ENCODE assay signal across 8 cellular contexts in genomic region chr9:127770905-127771569, GRCh38. TPM values are rescaled to one million over a fixed set of nuclear protein-coding genes. Genes with fewer than 3 reads are reported as not detected.
DNase-seq lines count a peak whose midpoint lies in the region; ATAC-seq and TF ChIP-seq lines count a peak whose summit lies in the region.

No MANE protein-coding gene starts in this region.

- no peak overlapping the region for H2AFZ ChIP-seq in OCI-LY7 (ENCODE audit: low read length)

- H3K9me2 ChIP-seq in OCI-LY7 (ENCODE audit: insufficient read depth, low read length) = no peaks in the 10 kb centered on the region

- H3K4me3 ChIP-seq in OCI-LY7 (ENCODE audit: low read depth, low read length, poor library complexity, severe bottlenecking) = peak overlapping the region; percentile 69
- peak overlapping the region; percentile 44 to 67 for H3K4me3 ChIP-seq in mucosa of rectum (ENCODE audit: low read length in 2 of 2)

- H3K27ac ChIP-seq in OCI-LY7 (ENCODE audit: low read depth, low read length, poor library complexity, severe bottlenecking) (peak overlapping the region; percentile 30), mucosa of rectum (ENCODE audit: low read depth in 2 of 2, low read length in 2 of 2) (peak overlapping the region; percentile 30 to 68)

- no peak for TF ChIP-seq CTCF in OCI-LY7 (conservative IDR thresholded peaks at IDR 0.05; ENCODE audit: low read length)

- peaks cover 0 to 3% of the 10 kb centered on the region in 2 donors for H3K27me3 ChIP-seq in mucosa of rectum (ENCODE audit: control insufficient read depth in 2 of 2, insufficient read depth in 2 of 2, low read length in 2 of 2)

- H3K9me3 ChIP-seq in OCI-LY7 (ENCODE audit: low read length) (no peaks in the 10 kb centered on the region), mucosa of rectum (ENCODE audit: control insufficient read depth in 2 of 2, low read length in 2 of 2) (no peaks in the 10 kb centered on the region)

- H3K79me2 ChIP-seq in OCI-LY7 (ENCODE audit: insufficient read depth, low read depth, low read length) = peaks cover 32% of the 10 kb centered on the region

- 0 out of 2 replicates have a peak, but pooled peaks cover 6% of the 10 kb centered on the region for H4K20me1 ChIP-seq in OCI-LY7 (ENCODE audit: insufficient read depth, low read length)

- POLR2A ChIA-PET in OCI-LY7 (lab: Charles Lee) = interaction anchor here (0.7 to 1.2 kb wide), 7 partner anchors 8 to 34 kb away, joined by 3 to 5 read pairs (median 3); no protein-coding TSS in a partner anchor

- peak overlapping the region in 1 of 2 donors; percentile 49 for H3K9ac ChIP-seq in mucosa of rectum (ENCODE audit: low read depth in 1 of 2, low read length in 2 of 2)

- peaks cover 73% of the 10 kb centered on the region for H3K4me1 ChIP-seq in OCI-LY7 (ENCODE audit: insufficient read depth, low read length, poor library complexity, severe bottlenecking)
- peaks cover 12 to 17% of the 10 kb centered on the region in 2 donors for H3K4me1 ChIP-seq in mucosa of rectum (ENCODE audit: control insufficient read depth in 2 of 2, insufficient read depth in 2 of 2, low read length in 2 of 2)

- CTCF ChIA-PET in OCI-LY7 (lab: Charles Lee; ENCODE audit: unreplicated experiment) = interaction anchor here (1.0 to 1.8 kb wide), 2 partner anchors 13 to 54 kb away, joined by 4 to 8 read pairs; no protein-coding TSS in a partner anchor

- no peak for TF ChIP-seq POLR2A in erythroblast (IDR thresholded peaks at IDR 0.05; ENCODE audit: low read length)

- peak overlapping the region; percentile 98 for H3K4me2 ChIP-seq in OCI-LY7 (ENCODE audit: low read length)

- intact Hi-C loops in OCI-LY7 (cut with micrococcal nuclease; ENCODE audit: unreplicated experiment) = no loop called here

- ATAC-seq in GM21528 (IDR thresholded peaks at IDR 0.05; ENCODE audit: low FRiP score, unreplicated experiment) = peak; percentile 85

- peaks cover 63% of the 10 kb centered on the region for H3K36me3 ChIP-seq in OCI-LY7 (ENCODE audit: insufficient read depth, low read length)
- no peaks in the 10 kb centered on the region for H3K36me3 ChIP-seq in mucosa of rectum (ENCODE audit: control insufficient read depth in 2 of 2, insufficient read depth in 2 of 2, low read length in 2 of 2)

- no TSS peak for BruUV-seq in OCI-LY7 (replicated peaks; lab: Mats Ljungman, UMichigan)

- DNase-seq in DMS 273 (lab: John Stamatoyannopoulos, UW; ENCODE audit: unreplicated experiment) = peak; percentile 98
- peak; percentile 92 for DNase-seq in HuH-7.5 (ENCODE audit: low spot score)
- peak; percentile 97 for DNase-seq in OCI-LY7 (ENCODE audit: low spot score)
- DNase-seq in activated T-cell treated with anti-CD3 and anti-CD28 coated beads, Interleukin-2, amount 50 U/mL, for 1 hour = peak; percentile 93
- DNase-seq in erythroblast (lab: John Stamatoyannopoulos, UW) = peak; percentile 96 to 97
- DNase-seq in stimulated activated CD8-positive, alpha-beta memory T cell treated with anti-CD3 and anti-CD28 coated beads, Interleukin-4, amount 100 ng/mL, for 24 hours (ENCODE audit: low read depth) = peak; percentile 95

RNA-seq across cellular contexts. Expression of gene SH2D3C, which starts 7.4 kb away (rescaled TPM):
- 38.5 and 40.0 TPM in 2 replicates for total RNA-seq in OCI-LY7 (2014; rRNA removed; shearing (Covaris generic))
- total RNA-seq in OCI-LY7 (2022) = 39.1 and 45.7 TPM in 2 replicates

RNA-seq across cellular contexts. Expression of gene CDK9, which starts 14.8 kb away (rescaled TPM):
- total RNA-seq in OCI-LY7 (2014; rRNA removed; shearing (Covaris generic)) = 69.8 and 80.0 TPM in 2 replicates
- 123 and 136 TPM in 2 replicates for total RNA-seq in OCI-LY7 (2022)

RNA-seq across cellular contexts. Expression of gene FPGS, which starts 31.6 kb away (rescaled TPM):
- total RNA-seq in OCI-LY7 (2014; rRNA removed; shearing (Covaris generic)) = 136 and 147 TPM in 2 replicates
- total RNA-seq in OCI-LY7 (2022) = 132 and 165 TPM in 2 replicates

RNA-seq across cellular contexts. Expression of gene TOR2A, which starts 35.9 kb away (rescaled TPM):
- 8.9 and 13.9 TPM in 2 replicates for total RNA-seq in OCI-LY7 (2014; rRNA removed; shearing (Covaris generic))
- 17.9 and 21.6 TPM in 2 replicates for total RNA-seq in OCI-LY7 (2022)

RNA-seq across cellular contexts. Expression of gene TTC16, which starts 55.2 kb away (rescaled TPM):
- not detected in 2 replicates for total RNA-seq in OCI-LY7 (2014; rRNA removed; shearing (Covaris generic))
- not detected in 2 replicates for total RNA-seq in OCI-LY7 (2022)

Comparison
In these comparisons a context has a peak if more than half of its experiments do, and no peak if none do; other contexts are left out.
1. Peak in every context shown above with its lines: DNase-seq, ATAC-seq, H3K4me3 ChIP-seq and H3K27ac ChIP-seq.